ENCODE assay signal across 9 cellular contexts in the genomic region with DNA sequence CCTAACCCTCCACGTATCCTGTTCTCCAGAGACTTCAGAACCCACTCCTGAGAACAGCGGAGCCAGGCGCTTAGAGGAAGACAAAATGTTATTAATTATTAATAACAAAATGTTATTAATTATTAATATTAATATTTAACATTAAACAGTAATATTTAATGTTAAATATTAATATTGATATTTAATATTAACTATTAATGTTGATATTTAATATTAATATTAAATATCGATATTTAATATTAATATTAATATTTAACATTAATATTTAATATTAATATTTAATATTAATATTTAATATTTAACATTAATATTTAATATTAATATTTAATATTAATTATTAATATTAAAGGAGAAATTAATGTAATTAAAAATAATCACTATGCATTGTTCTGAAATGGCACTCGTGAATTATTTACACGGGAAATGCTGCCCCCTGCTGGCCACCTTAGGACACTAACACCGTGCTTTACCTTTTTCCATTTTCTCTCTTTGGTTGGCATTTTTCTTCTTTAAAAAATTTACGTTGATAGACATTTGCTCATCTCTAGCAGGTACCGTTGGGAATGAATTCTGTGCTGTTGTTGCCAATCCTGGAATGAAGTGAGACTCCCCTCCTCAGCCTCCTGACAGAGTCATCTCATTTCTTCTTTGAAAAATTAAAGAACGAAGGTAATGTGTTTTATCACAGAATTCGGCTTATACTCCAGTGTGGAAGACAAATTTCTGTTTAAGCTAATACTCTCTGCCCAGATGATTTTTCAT. TPM values are rescaled to one million over a fixed set of nuclear protein-coding genes. Genes with fewer than 3 reads are reported as not detected.
DNase-seq lines count a peak whose midpoint lies in the region; ATAC-seq and TF ChIP-seq lines count a peak whose summit lies in the region.
"Had no signal": no experiment of that assay in that cellular context is flagged by ENCODE, and none has a peak within 500 bp of the region (broad histone marks: within the 10 kb centered on the region; RNA-seq: fewer than 3 reads in every experiment).

No MANE protein-coding gene starts in this region.

- H3K27me3 ChIP-seq in BJ (ENCODE audit: control insufficient read depth, insufficient read depth, low read length) (peaks cover 2% of the 10 kb centered on the region), iPS DF 6.9 (ENCODE audit: control insufficient read depth, insufficient read depth, low read length) (no peaks in the 10 kb centered on the region)

- no peak overlapping the region for H3K4me3 Mint-ChIP-seq in activated naive CD8-positive, alpha-beta T cell treated with anti-CD3 and anti-CD28 coated beads, Interleukin-2, amount 10 ng/mL, durations not matched to agents 7 days and 5 days

- H3K27ac Mint-ChIP-seq in activated naive CD8-positive, alpha-beta T cell treated with anti-CD3 and anti-CD28 coated beads, Interleukin-2, amount 10 ng/mL, durations not matched to agents 7 days and 5 days = no peak overlapping the region

- CTCF ChIA-PET in BJ (lab: Yijun Ruan, JAX) (interaction anchor here (0.7 to 1.7 kb wide), 8 partner anchors 9 to 149 kb away, joined by 3 to 9 read pairs (median 4); no protein-coding TSS in a partner anchor), HEK293 (lab: Yijun Ruan, JAX) (interaction anchor here (0.6 to 1.4 kb wide), 9 partner anchors 9 to 1067 kb away, joined by 3 to 11 read pairs (median 3); no protein-coding TSS in a partner anchor)

- ATAC-seq in SK-N-SH treated with all-trans-retinoic acid at 6 μM for 48 hours (peak; percentile 56), HG02870 (IDR thresholded peaks at IDR 0.05; ENCODE audit: unreplicated experiment) (no peak)
- no peak for ATAC-seq in activated naive CD8-positive, alpha-beta T cell treated with anti-CD3 and anti-CD28 coated beads, Interleukin-2, amount 10 ng/mL, durations not matched to agents 7 days and 5 days (ENCODE audit: low read depth)

- H3K36me3 ChIP-seq in BJ (ENCODE audit: control insufficient read depth, insufficient read depth, low read length) (no peaks in the 10 kb centered on the region), HEK293 (ENCODE audit: control insufficient read depth in 2 of 2, insufficient read depth in 1 of 2, low read length in 2 of 2) (no peaks in the 10 kb centered on the region), iPS DF 6.9 (ENCODE audit: control insufficient read depth, insufficient read depth, low read length) (no peaks in the 10 kb centered on the region)

- no peak overlapping the region for H3K4me3 ChIP-seq in BJ (ENCODE audit: low read depth, low read length)
- no peak overlapping the region for H3K4me3 ChIP-seq in HEK293 (ENCODE audit: low read depth, low read length)
- H3K4me3 ChIP-seq in iPS DF 6.9 (ENCODE audit: low read length) = no peak overlapping the region

- peaks cover 11% of the 10 kb centered on the region for H3K27me3 Mint-ChIP-seq in activated naive CD8-positive, alpha-beta T cell treated with anti-CD3 and anti-CD28 coated beads, Interleukin-2, amount 10 ng/mL, durations not matched to agents 7 days and 5 days

- H3K9me3 Mint-ChIP-seq in activated naive CD8-positive, alpha-beta T cell treated with anti-CD3 and anti-CD28 coated beads, Interleukin-2, amount 10 ng/mL, durations not matched to agents 7 days and 5 days = no peaks in the 10 kb centered on the region

- POLR2A ChIA-PET in BJ (lab: Charles Lee) = no interaction called here
- POLR2A ChIA-PET in HEK293 (lab: Yijun Ruan, JAX) = no interaction called here
- POLR2A ChIA-PET in activated naive CD8-positive, alpha-beta T cell treated with anti-CD3 and anti-CD28 coated beads, Interleukin-2, amount 10 ng/mL, durations not matched to agents 7 days and 5 days (lab: Charles Lee) = no interaction called here

- no peaks in the 10 kb centered on the region for H3K36me3 Mint-ChIP-seq in activated naive CD8-positive, alpha-beta T cell treated with anti-CD3 and anti-CD28 coated beads, Interleukin-2, amount 10 ng/mL, durations not matched to agents 7 days and 5 days

- no peaks in the 10 kb centered on the region for H3K4me1 Mint-ChIP-seq in activated naive CD8-positive, alpha-beta T cell treated with anti-CD3 and anti-CD28 coated beads, Interleukin-2, amount 10 ng/mL, durations not matched to agents 7 days and 5 days

- H3K27ac ChIP-seq in HEK293 (ENCODE audit: extremely low read depth, low read depth, low read length) = no peak overlapping the region
- H3K27ac ChIP-seq in iPS DF 6.9 (ENCODE audit: low read length) = no peak overlapping the region

- intact Hi-C loops in posterior vena cava (cut with DNase I) = no loop called here

- H3K4me1 ChIP-seq in HEK293 (ENCODE audit: control insufficient read depth, insufficient read depth, low read length) = no peaks in the 10 kb centered on the region
- H3K4me1 ChIP-seq in iPS DF 6.9 (ENCODE audit: control insufficient read depth, insufficient read depth, low read length) = no peaks in the 10 kb centered on the region

- DNase-seq in BJ (ENCODE audit: low read depth) = no peak
- peak; percentile 55 for DNase-seq in activated naive CD8-positive, alpha-beta T cell treated with anti-CD3 and anti-CD28 coated beads, Interleukin-2, amount 10 ng/mL, durations not matched to agents 7 days and 5 days
- DNase-seq in iPS DF 6.9 (ENCODE audit: low read depth, low spot score) = peak; percentile 11
- peak; percentile 73 for DNase-seq in stimulated activated CD4-positive, alpha-beta T cell treated with anti-CD3 and anti-CD28 coated beads, Interleukin-15, amount 100 ng/mL, for 24 hours
- no peak for DNase-seq in posterior vena cava (ENCODE audit: low spot score)

- no peaks in the 10 kb centered on the region for H3K9me3 ChIP-seq in HEK293 (ENCODE audit: control insufficient read depth, insufficient read depth, low read depth, low read length)
- H3K9me3 ChIP-seq in iPS DF 6.9 (ENCODE audit: control insufficient read depth, insufficient read depth, low read length) = no peaks in the 10 kb centered on the region

- no CpG with 5 or more reads among the region's 11 CpGs for WGBS in iPS DF 6.9 (ENCODE audit: insufficient coverage, insufficient read length)

- peak; percentile 70 for TF ChIP-seq CTCF in BJ (IDR thresholded peaks at IDR 0.05; ENCODE audit: insufficient read depth, low read depth, low read length)
- no peak for TF ChIP-seq CTCF in HEK293 (tag by site-specific recombination; IDR thresholded peaks at IDR 0.05)

TF ChIP-seq in HEK293, 187 proteins besides CTCF, POLR2A, EP300 and RAD21:
- TF ChIP-seq ZNF670 (tag by site-specific recombination; IDR thresholded peaks at IDR 0.05; ENCODE audit: low read depth) = no peak
- TF ChIP-seq, protein P1, sequence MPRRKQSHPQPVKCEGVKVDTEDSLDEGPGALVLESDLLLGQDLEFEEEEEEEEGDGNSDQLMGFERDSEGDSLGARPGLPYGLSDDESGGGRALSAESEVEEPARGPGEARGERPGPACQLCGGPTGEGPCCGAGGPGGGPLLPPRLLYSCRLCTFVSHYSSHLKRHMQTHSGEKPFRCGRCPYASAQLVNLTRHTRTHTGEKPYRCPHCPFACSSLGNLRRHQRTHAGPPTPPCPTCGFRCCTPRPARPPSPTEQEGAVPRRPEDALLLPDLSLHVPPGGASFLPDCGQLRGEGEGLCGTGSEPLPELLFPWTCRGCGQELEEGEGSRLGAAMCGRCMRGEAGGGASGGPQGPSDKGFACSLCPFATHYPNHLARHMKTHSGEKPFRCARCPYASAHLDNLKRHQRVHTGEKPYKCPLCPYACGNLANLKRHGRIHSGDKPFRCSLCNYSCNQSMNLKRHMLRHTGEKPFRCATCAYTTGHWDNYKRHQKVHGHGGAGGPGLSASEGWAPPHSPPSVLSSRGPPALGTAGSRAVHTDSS (tag by site-specific recombination; IDR thresholded peaks at IDR 0.05) = no peak
- peak; percentile 30; the same call in 1 of the 2 replicates for TF ChIP-seq ZNF654 (tag by site-specific recombination; IDR thresholded peaks at IDR 0.05; ENCODE audit: low read depth)

TF ChIP-seq in SK-N-SH treated with all-trans-retinoic acid at 6 μM for 48 hours, 23 proteins besides CTCF, POLR2A, EP300 and RAD21 (continues in another document):
- TF ChIP-seq BACH2 (CRISPR knock-in tag; IDR thresholded peaks at IDR 0.05; ENCODE audit: borderline replicate concordance) (no peak), ARNTL (CRISPR knock-in tag; IDR thresholded peaks at IDR 0.05; ENCODE audit: borderline replicate concordance, low read depth) (no peak), ZFP3 (CRISPR knock-in tag; IDR thresholded peaks at IDR 0.05) (no peak), PPARA (CRISPR knock-in tag; IDR thresholded peaks at IDR 0.05; ENCODE audit: borderline replicate concordance) (no peak), SNAI2 (CRISPR knock-in tag; IDR thresholded peaks at IDR 0.05) (no peak), ZFP30 (CRISPR knock-in tag; IDR thresholded peaks at IDR 0.05) (no peak), ZC3H10 (CRISPR knock-in tag; IDR thresholded peaks at IDR 0.05) (no peak), ZNF8 (CRISPR knock-in tag; IDR thresholded peaks at IDR 0.05) (no peak)
- TF ChIP-seq, protein P2, sequence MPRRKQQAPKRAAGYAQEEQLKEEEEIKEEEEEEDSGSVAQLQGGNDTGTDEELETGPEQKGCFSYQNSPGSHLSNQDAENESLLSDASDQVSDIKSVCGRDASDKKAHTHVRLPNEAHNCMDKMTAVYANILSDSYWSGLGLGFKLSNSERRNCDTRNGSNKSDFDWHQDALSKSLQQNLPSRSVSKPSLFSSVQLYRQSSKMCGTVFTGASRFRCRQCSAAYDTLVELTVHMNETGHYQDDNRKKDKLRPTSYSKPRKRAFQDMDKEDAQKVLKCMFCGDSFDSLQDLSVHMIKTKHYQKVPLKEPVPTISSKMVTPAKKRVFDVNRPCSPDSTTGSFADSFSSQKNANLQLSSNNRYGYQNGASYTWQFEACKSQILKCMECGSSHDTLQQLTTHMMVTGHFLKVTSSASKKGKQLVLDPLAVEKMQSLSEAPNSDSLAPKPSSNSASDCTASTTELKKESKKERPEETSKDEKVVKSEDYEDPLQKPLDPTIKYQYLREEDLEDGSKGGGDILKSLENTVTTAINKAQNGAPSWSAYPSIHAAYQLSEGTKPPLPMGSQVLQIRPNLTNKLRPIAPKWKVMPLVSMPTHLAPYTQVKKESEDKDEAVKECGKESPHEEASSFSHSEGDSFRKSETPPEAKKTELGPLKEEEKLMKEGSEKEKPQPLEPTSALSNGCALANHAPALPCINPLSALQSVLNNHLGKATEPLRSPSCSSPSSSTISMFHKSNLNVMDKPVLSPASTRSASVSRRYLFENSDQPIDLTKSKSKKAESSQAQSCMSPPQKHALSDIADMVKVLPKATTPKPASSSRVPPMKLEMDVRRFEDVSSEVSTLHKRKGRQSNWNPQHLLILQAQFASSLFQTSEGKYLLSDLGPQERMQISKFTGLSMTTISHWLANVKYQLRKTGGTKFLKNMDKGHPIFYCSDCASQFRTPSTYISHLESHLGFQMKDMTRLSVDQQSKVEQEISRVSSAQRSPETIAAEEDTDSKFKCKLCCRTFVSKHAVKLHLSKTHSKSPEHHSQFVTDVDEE (CRISPR knock-in tag; IDR thresholded peaks at IDR 0.05) = no peak

RNA-seq across cellular contexts. Expression of a gene that starts 7.5 kb away (rescaled TPM):
- not detected in 2 replicates for polyA plus RNA-seq in BJ (2011; rRNA removed)
- not detected in 2 replicates for polyA minus RNA-seq in BJ (2011; rRNA and poly(A)+ RNA removed)
- total RNA-seq in activated naive CD8-positive, alpha-beta T cell treated with anti-CD3 and anti-CD28 coated beads, Interleukin-2, amount 10 ng/mL, durations not matched to agents 7 days and 5 days = not detected
- total RNA-seq in posterior vena cava = not detected
- total RNA-seq: HT1080 had no signal

Comparison
In these comparisons a context has a peak if more than half of its experiments do, and no peak if none do; other contexts are left out.
1. DNase-seq: peak in activated naive CD8-positive, alpha-beta T cell treated with anti-CD3 and anti-CD28 coated beads, Interleukin-2, amount 10 ng/mL, durations not matched to agents 7 days and 5 days (single experiment), iPS DF 6.9 (single experiment) and stimulated activated CD4-positive, alpha-beta T cell treated with anti-CD3 and anti-CD28 coated beads, Interleukin-15, amount 100 ng/mL, for 24 hours (single experiment); none in BJ (single experiment) and posterior vena cava (single experiment).